33 cellular contexts compared by ENCODE assay signal in the genomic region with DNA sequence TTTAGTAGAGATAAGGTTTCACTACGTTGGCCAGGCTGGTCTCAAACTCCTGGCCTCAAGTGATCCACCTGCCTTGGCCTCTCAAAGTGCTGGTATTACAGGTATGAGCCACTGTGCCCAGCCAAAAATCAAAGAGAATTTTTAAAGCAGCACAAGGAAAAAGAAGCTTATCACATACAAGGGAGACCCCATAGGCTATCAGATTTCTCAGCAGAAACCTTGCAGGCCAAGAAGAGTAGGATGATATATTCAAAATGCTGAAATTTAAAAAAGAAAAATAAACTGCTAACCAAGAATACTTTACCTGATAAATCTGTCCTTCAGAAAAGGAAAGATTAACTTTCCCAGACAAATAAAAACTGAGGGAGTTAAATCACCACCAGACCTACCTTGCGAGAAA. TPM values are rescaled to one million over a fixed set of nuclear protein-coding genes. Genes with fewer than 3 reads are reported as not detected.
"Had no signal": no experiment of that assay in that cellular context is flagged by ENCODE, and none has a peak within 500 bp of the region (broad histone marks: within the 10 kb centered on the region; RNA-seq: fewer than 3 reads in every experiment).

No MANE protein-coding gene starts in this region.

- ATAC-seq: activated CD8-positive, alpha-beta T cell treated with anti-CD3 and anti-CD28 coated beads for 36 hours; activated naive CD4-positive, alpha-beta T cell treated with anti-CD3 and anti-CD28 coated beads, Interleukin-2, amount 50 U/mL, for 72 hours; activated T-cell treated with anti-CD3 and anti-CD28 coated beads, Interleukin-2, amount 50 U/mL, for 4 hours; activated T-cell treated with anti-CD3 and anti-CD28 coated beads, Interleukin-2, amount 50 U/mL, for 72 hours; activated T-helper 17 cell treated with anti-CD3 and anti-CD28 coated beads, Interleukin-2, amount 50 U/mL, for 72 hours had no signal

- H3K4me3 ChIP-seq: ascending aorta, cardiac muscle cell, colonic mucosa had no signal

- DNase-seq: activated B cell treated with CpG ODN at 0.5 μM for 24 hours; activated CD4-positive, alpha-beta memory T cell treated with anti-CD3 and anti-CD28 coated beads for 36 hours; activated CD4-positive, alpha-beta T cell treated with anti-CD3 and anti-CD28 coated beads for 4 hours; activated CD4-positive, alpha-beta T cell treated with anti-CD3 and anti-CD28 coated beads, Interleukin-2, amount 10 ng/mL, durations not matched to agents 24 days and 14 days; activated CD4-positive, alpha-beta T cell treated with anti-CD3 and anti-CD28 coated beads, Interleukin-2, amount 50 U/mL, for 1 hour; activated CD4-positive, alpha-beta T cell treated with anti-CD3 and anti-CD28 coated beads, Interleukin-2, amount 50 U/mL, for 4 hours; activated CD4-positive, CD25-positive, alpha-beta regulatory T cell treated with anti-CD3 and anti-CD28 coated beads, Interleukin-2, amount 50 U/mL, for 72 hours; activated CD8-positive, alpha-beta memory T cell treated with anti-CD3 and anti-CD28 coated beads, Interleukin-2, amount 50 U/mL, for 4 hours; activated CD8-positive, alpha-beta T cell treated with anti-CD3 and anti-CD28 coated beads for 36 hours; activated effector memory CD4-positive, alpha-beta T cell treated with anti-CD3 and anti-CD28 coated beads, Interleukin-2, amount 50 U/mL, for 16 hours; activated gamma-delta T cell treated with Interleukin-2 at 50 U/mL for 16 hours; activated naive CD4-positive, alpha-beta T cell; activated naive CD4-positive, alpha-beta T cell treated with anti-CD3 and anti-CD28 coated beads for 36 hours; activated naive CD4-positive, alpha-beta T cell treated with anti-CD3 and anti-CD28 coated beads, Interleukin-2, amount 50 U/mL, for 16 hours; activated naive CD8-positive, alpha-beta T cell treated with anti-CD3 and anti-CD28 coated beads for 36 hours; activated T-cell treated with anti-CD3 and anti-CD28 coated beads for 4 hours; activated T-cell treated with anti-CD3 and anti-CD28 coated beads, Interleukin-2, amount 50 U/mL, for 1 hour; activated T-cell treated with anti-CD3 and anti-CD28 coated beads, Interleukin-2, amount 50 U/mL, for 4 hours; activated T-cell treated with anti-CD3 and anti-CD28 coated beads, Interleukin-2, amount 50 U/mL, for 72 hours; amygdala; anterior cingulate cortex; caudate nucleus; cerebellar nuclear complex; colonic mucosa; T-helper 9 cell had no signal

- H3K27me3 ChIP-seq: ascending aorta, cardiac muscle cell, colonic mucosa had no signal

- H3K27ac ChIP-seq: ascending aorta, cardiac muscle cell, colonic mucosa, VCaP had no signal

- H3K9me3 ChIP-seq: colonic mucosa had no signal

- H3K36me3 ChIP-seq: colonic mucosa had no signal

- H3K4me1 ChIP-seq: ascending aorta, colonic mucosa had no signal

- FAIRE-seq: bronchial epithelial cell had no signal

RNA-seq across cellular contexts. Expression of gene VASH2, which starts 49.1 kb away (rescaled TPM):
- total RNA-seq: bronchial epithelial cell had no signal

RNA-seq across cellular contexts. Expression of gene SPATA45, which starts 53.8 kb away (rescaled TPM):
- total RNA-seq: activated B cell treated with CpG ODN at 0.5 μM for 24 hours; activated CD4-positive, alpha-beta T cell treated with anti-CD3 and anti-CD28 coated beads, Interleukin-2, amount 10 ng/mL, durations not matched to agents 24 days and 14 days; activated CD8-positive, alpha-beta memory T cell treated with anti-CD3 and anti-CD28 coated beads for 36 hours; activated CD8-positive, alpha-beta T cell treated with anti-CD3 and anti-CD28 coated beads for 36 hours; activated naive CD4-positive, alpha-beta T cell treated with anti-CD3 and anti-CD28 coated beads for 36 hours; activated naive CD4-positive, alpha-beta T cell treated with anti-CD3 and anti-CD28 coated beads, Interleukin-2, amount 50 U/mL, for 72 hours; activated naive CD8-positive, alpha-beta T cell treated with anti-CD3 and anti-CD28 coated beads for 36 hours; activated T-cell treated with anti-CD3 and anti-CD28 coated beads, Interleukin-2, amount 50 U/mL, for 4 hours; activated T-cell treated with anti-CD3 and anti-CD28 coated beads, Interleukin-2, amount 50 U/mL, for 72 hours; activated T-helper 1 cell treated with anti-CD3 and anti-CD28 coated beads, Interleukin-12 subunit alpha, Interleukin-12 subunit beta, Interleukin-2, Interleukin-4 antibody, amounts not matched to agents 30 ng/mL and 10 ng/mL and 1 ng/mL, durations not matched to agents 14 hours and 24 hours and 36 hours; activated T-helper 17 cell treated with anti-CD3 and anti-CD28 coated beads, Interleukin-2, amount 50 U/mL, for 72 hours; ascending aorta; bronchial epithelial cell; colonic mucosa had no signal
- polyA plus RNA-seq: cardiac muscle cell had no signal
